ENCODE assay signal across 12 cellular contexts in the genomic region with DNA sequence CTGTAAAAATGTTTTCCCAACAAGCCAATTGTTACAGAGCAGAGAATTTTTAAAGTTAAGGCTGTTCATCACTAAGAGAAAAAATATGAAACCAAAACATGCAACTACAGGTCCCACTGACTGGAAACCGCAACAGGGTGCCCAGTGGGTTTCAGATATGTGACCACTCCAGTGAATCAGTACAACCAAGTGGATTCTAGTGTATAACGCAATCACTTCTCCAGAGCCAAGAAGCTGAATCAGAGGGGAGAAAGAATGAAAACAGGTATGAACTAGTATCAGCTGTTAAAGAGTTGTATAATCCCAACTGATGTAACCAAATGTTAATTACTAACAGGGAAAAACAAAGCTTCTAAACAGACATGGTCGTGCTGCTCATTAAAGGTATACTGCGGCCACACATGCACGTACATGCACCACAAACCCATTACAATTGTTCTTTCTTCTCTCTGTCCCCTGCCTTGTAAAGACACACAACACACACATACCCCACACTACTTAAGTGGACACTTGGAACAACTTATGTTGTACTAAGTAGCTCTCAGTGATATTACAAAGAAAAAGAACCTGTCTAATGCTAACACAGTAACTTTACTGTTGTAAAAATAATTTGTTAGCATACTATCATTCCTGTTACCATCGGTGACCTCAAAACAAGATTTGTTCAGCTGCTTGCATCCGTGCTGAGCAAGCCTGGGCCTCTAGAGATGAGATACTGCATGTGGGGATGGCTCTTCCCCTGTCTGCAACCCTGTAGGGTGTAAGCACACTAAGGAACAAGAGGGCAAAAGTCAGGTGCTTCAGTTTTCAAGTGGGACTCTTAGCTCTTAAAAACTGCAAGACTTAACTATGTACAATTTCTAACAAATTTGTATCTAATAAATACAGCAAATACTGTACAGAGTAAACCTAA.
DNase-seq lines count a peak whose midpoint lies in the region; ATAC-seq and TF ChIP-seq lines count a peak whose summit lies in the region.
"Had no signal": no experiment of that assay in that cellular context is flagged by ENCODE, and none has a peak within 500 bp of the region (broad histone marks: within the 10 kb centered on the region; RNA-seq: fewer than 3 reads in every experiment).

No MANE protein-coding gene starts in this region.

- no peak overlapping the region; the same call in 1 of the 2 replicates for H4K5ac ChIP-seq in IMR-90 (ENCODE audit: low read depth, low read length)

- H2AK5ac ChIP-seq in IMR-90 (ENCODE audit: low read depth, low read length), result peak overlapping the region; percentile 57; the same call in 1 of the 2 replicates

- H3K23ac ChIP-seq in IMR-90 (ENCODE audit: low read depth, low read length), result peak overlapping the region; percentile 30; the same call in 1 of the 2 replicates

- BruUV-seq in Caco-2 (replicated peaks; lab: Mats Ljungman, UMichigan), result no TSS peak
- BruUV-seq in IMR-90 (replicated peaks; lab: Mats Ljungman, UMichigan), result no TSS peak

- H3K14ac ChIP-seq in IMR-90 (replicated peaks; ENCODE audit: low read depth, low read length), result peak overlapping the region; percentile 67; the same call in 1 of the 2 replicates

- TF ChIP-seq CTCF in Caco-2 (IDR thresholded peaks at IDR 0.05; ENCODE audit: insufficient read depth in 1 of 2, low read depth in 1 of 2, low read length in 1 of 2, severe bottlenecking in 1 of 2, unreplicated experiment in 1 of 2) (no peak), IMR-90 (conservative IDR thresholded peaks at IDR 0.05; ENCODE audit: low read depth, low read length) (no peak), epithelial cell of esophagus (IDR thresholded peaks at IDR 0.05; ENCODE audit: insufficient read depth, low read depth, low read length, missing control alignments) (no peak), neural progenitor cell (IDR thresholded peaks at IDR 0.05) (no peak)

- H2AFZ ChIP-seq in IMR-90 (replicated peaks; ENCODE audit: low read length, poor library complexity), result no peak overlapping the region
- no peak overlapping the region for H2AFZ ChIP-seq in neural progenitor cell (replicated peaks)

- H3K4ac ChIP-seq in IMR-90 (ENCODE audit: low read depth, low read length), result peak overlapping the region; percentile 49; the same call in 1 of the 2 replicates

- H3K9me3 ChIP-seq in Caco-2 (no peaks in the 10 kb centered on the region), IMR-90 (ENCODE audit: control insufficient read depth, insufficient read depth, low read length) (no peaks in the 10 kb centered on the region), neural progenitor cell (ENCODE audit: low read depth) (no peaks in the 10 kb centered on the region)
- H3K9me3 ChIP-seq: Peyer's patch had no signal

- H3K36me3 Mint-ChIP-seq in Caco-2 (ENCODE audit: insufficient read depth, unreplicated experiment), result peaks cover 38% of the 10 kb centered on the region
- no peaks in the 10 kb centered on the region for H3K36me3 Mint-ChIP-seq in neural progenitor cell
- H3K36me3 Mint-ChIP-seq in activated T-cell treated with anti-CD3 and anti-CD28 coated beads, Interleukin-2, amount 50 U/mL, for 4 hours (ENCODE audit: insufficient read depth), result no peaks in the 10 kb centered on the region

- peak overlapping the region; percentile 79; the same call in 1 of the 2 replicates for H3K18ac ChIP-seq in IMR-90 (ENCODE audit: low read depth, low read length)

- H4K8ac ChIP-seq in IMR-90 (ENCODE audit: low read depth in 2 of 2, low read length in 2 of 2), result no peak overlapping the region; a peak in 1 of 4 replicates

- H3K4me3 ChIP-seq in Caco-2 (ENCODE audit: low read depth, low read length), result no peak overlapping the region
- H3K4me3 ChIP-seq in IMR-90 (ENCODE audit: insufficient read depth, low read depth, low read length), result no peak overlapping the region
- H3K4me3 ChIP-seq in epithelial cell of esophagus (ENCODE audit: low read length), result peak overlapping the region; percentile 7
- no peak overlapping the region for H3K4me3 ChIP-seq in neural progenitor cell
- H3K4me3 ChIP-seq: Peyer's patch had no signal

- H3K27me3 ChIP-seq in Caco-2 (replicated peaks; ENCODE audit: control insufficient read depth, insufficient read depth, low read length) (no peaks in the 10 kb centered on the region), IMR-90 (ENCODE audit: control insufficient read depth, insufficient read depth, low read length) (no peaks in the 10 kb centered on the region), neural progenitor cell (no peaks in the 10 kb centered on the region)
- H3K27me3 ChIP-seq: Peyer's patch had no signal

- TF ChIP-seq POLR2A in IMR-90 (IDR thresholded peaks at IDR 0.05; ENCODE audit: low read depth, low read length), result no peak

- H3K9me3 Mint-ChIP-seq in Caco-2 (ENCODE audit: unreplicated experiment) (no peaks in the 10 kb centered on the region), neural progenitor cell (no peaks in the 10 kb centered on the region)
- no peaks in the 10 kb centered on the region for H3K9me3 Mint-ChIP-seq in activated T-cell treated with anti-CD3 and anti-CD28 coated beads, Interleukin-2, amount 50 U/mL, for 4 hours
- H3K9me3 Mint-ChIP-seq: activated CD8-positive, alpha-beta T cell treated with anti-CD3 and anti-CD28 coated beads for 36 hours had no signal

- H3K36me3 ChIP-seq in Caco-2 (ENCODE audit: control insufficient read depth, insufficient read depth, low read length), result no peaks in the 10 kb centered on the region; the same call in 1 of the 2 replicates
- no peaks in the 10 kb centered on the region for H3K36me3 ChIP-seq in IMR-90 (ENCODE audit: control insufficient read depth, insufficient read depth, low read length)
- H3K36me3 ChIP-seq in neural progenitor cell, result no peaks in the 10 kb centered on the region
- H3K36me3 ChIP-seq: Peyer's patch had no signal

- dilution Hi-C loops in IMR-90 (cut with HindIII; ENCODE audit: low sequenced_read_pairs, unreplicated experiment), result no loop called here

- TF ChIP-seq RAD21 in IMR-90 (IDR thresholded peaks at IDR 0.05; ENCODE audit: low read length), result no peak; the same call in 1 of the 2 replicates

- H3K27me3 Mint-ChIP-seq in Caco-2 (ENCODE audit: insufficient read depth, unreplicated experiment) (no peaks in the 10 kb centered on the region), neural progenitor cell (ENCODE audit: insufficient read depth, low read depth) (no peaks in the 10 kb centered on the region)
- peaks cover 17% of the 10 kb centered on the region for H3K27me3 Mint-ChIP-seq in activated T-cell treated with anti-CD3 and anti-CD28 coated beads, Interleukin-2, amount 50 U/mL, for 4 hours (ENCODE audit: low read depth)

- H4K91ac ChIP-seq in IMR-90 (ENCODE audit: insufficient read depth, low read depth, low read length), result 0 out of 2 replicates have a peak overlapping the region, but pooled peaks have one; percentile 66

- no peak overlapping the region for H3K56ac ChIP-seq in IMR-90 (ENCODE audit: extremely low read depth, insufficient read depth, low read length)

- H3K4me3 Mint-ChIP-seq in Caco-2 (ENCODE audit: unreplicated experiment) (no peak overlapping the region), neural progenitor cell (no peak overlapping the region)
- no peak overlapping the region for H3K4me3 Mint-ChIP-seq in activated T-cell treated with anti-CD3 and anti-CD28 coated beads, Interleukin-2, amount 50 U/mL, for 4 hours
- H3K4me3 Mint-ChIP-seq: activated CD8-positive, alpha-beta T cell treated with anti-CD3 and anti-CD28 coated beads for 36 hours had no signal

- peak overlapping the region; percentile 71 for H3K27ac Mint-ChIP-seq in Caco-2 (ENCODE audit: unreplicated experiment)
- peak overlapping the region; percentile 16 for H3K27ac Mint-ChIP-seq in neural progenitor cell
- H3K27ac Mint-ChIP-seq: activated CD8-positive, alpha-beta T cell treated with anti-CD3 and anti-CD28 coated beads for 36 hours had no signal

- H3K27ac ChIP-seq in IMR-90 (ENCODE audit: insufficient read depth, low read length), result peak overlapping the region; percentile 48; the same call in 1 of the 2 replicates
- H3K27ac ChIP-seq in neural progenitor cell, result no peak overlapping the region
- H3K27ac ChIP-seq: Peyer's patch had no signal

- peak overlapping the region; percentile 69 for H2BK5ac ChIP-seq in IMR-90 (ENCODE audit: low read depth, low read length, poor library complexity, severe bottlenecking)

- H4K20me1 ChIP-seq in IMR-90 (ENCODE audit: insufficient read depth, low read length) (peaks cover 46% of the 10 kb centered on the region), neural progenitor cell (ENCODE audit: low read depth) (peaks cover 17% of the 10 kb centered on the region)

- H3K9me1 ChIP-seq in IMR-90 (ENCODE audit: insufficient read depth, low read length), result peaks cover 20% of the 10 kb centered on the region

- peaks cover 80% of the 10 kb centered on the region for H3K79me2 ChIP-seq in neural progenitor cell (ENCODE audit: low read depth)

- no peak overlapping the region for H2BK120ac ChIP-seq in IMR-90 (ENCODE audit: low read depth, low read length)

- in situ Hi-C loops in IMR-90 (cut with MboI; ENCODE audit: low sequenced_read_pairs), result no loop called here

- ATAC-seq in IMR-90 (ENCODE audit: low read depth), result peak; percentile 79
- no peak for ATAC-seq in activated T-cell treated with anti-CD3 and anti-CD28 coated beads, Interleukin-2, amount 50 U/mL, for 4 hours
- ATAC-seq in GM19455 (IDR thresholded peaks at IDR 0.05; ENCODE audit: unreplicated experiment), result no peak
- ATAC-seq: activated CD8-positive, alpha-beta T cell treated with anti-CD3 and anti-CD28 coated beads for 36 hours had no signal

- CTCF ChIA-PET in Caco-2 (lab: Charles Lee) (interaction anchor here (1.2 kb wide), 1 partner anchor 88 kb away, joined by 3 read pairs; no protein-coding TSS in a partner anchor), IMR-90 (lab: Yijun Ruan, JAX) (interaction anchor here (1.0 to 1.5 kb wide), 3 partner anchors 11 to 144 kb away, joined by 3 read pairs; no protein-coding TSS in a partner anchor)

- peaks cover 56% of the 10 kb centered on the region for H3K4me1 Mint-ChIP-seq in Caco-2 (ENCODE audit: low read depth, unreplicated experiment)
- peaks cover 7% of the 10 kb centered on the region for H3K4me1 Mint-ChIP-seq in neural progenitor cell
- no peaks in the 10 kb centered on the region for H3K4me1 Mint-ChIP-seq in activated T-cell treated with anti-CD3 and anti-CD28 coated beads, Interleukin-2, amount 50 U/mL, for 4 hours (ENCODE audit: low read depth)

- H3K79me1 ChIP-seq in IMR-90 (ENCODE audit: low read depth in 1 of 2, low read length in 2 of 2), result peaks cover 26 to 69% of the 10 kb centered on the region in 2 experiments

- no peak overlapping the region for H3K9ac ChIP-seq in IMR-90 (ENCODE audit: low read depth, low read length)
- H3K9ac ChIP-seq in neural progenitor cell, result no peak overlapping the region

- intact Hi-C loops in Caco-2 (cut with micrococcal nuclease; ENCODE audit: unreplicated experiment) (no loop called here), IMR-90 (cut with micrococcal nuclease) (loop anchor here (2.0 kb wide), 1 partner anchor 74 kb away; a partner anchor contains a TSS)

- no peaks in the 10 kb centered on the region for H3F3A ChIP-seq in neural progenitor cell (ENCODE audit: low read depth)

- DNase-seq in Caco-2, result peak in 1 of 2 experiments; percentile 23
- peak; percentile 95 for DNase-seq in IMR-90
- peak; percentile 99 for DNase-seq in epithelial cell of esophagus (ENCODE audit: low read depth)
- DNase-seq in neural progenitor cell (ENCODE audit: low spot score), result no peak
- no peak for DNase-seq in activated CD8-positive, alpha-beta memory T cell treated with anti-CD3 and anti-CD28 coated beads for 24 hours
- DNase-seq in NOMO-1 treated with dmso at 0.1 percent for 144 hours (lab: John Stamatoyannopoulos, UW; ENCODE audit: unreplicated experiment), result no peak
- DNase-seq in activated T-cell treated with anti-CD3 and anti-CD28 coated beads, Interleukin-2, amount 50 U/mL, for 4 hours, result no peak
- DNase-seq: activated CD8-positive, alpha-beta T cell treated with anti-CD3 and anti-CD28 coated beads for 36 hours; central memory CD4-positive, alpha-beta T cell; Peyer's patch; stimulated activated CD4-positive, alpha-beta T cell treated with anti-CD3 and anti-CD28 coated beads, Interleukin-12 subunit alpha, Interleukin-12 subunit beta, amount 100 ng/mL, for 4 hours had no signal

- POLR2A ChIA-PET in Caco-2 (lab: Charles Lee), result interaction anchor here (0.6 to 1.2 kb wide), 2 partner anchors 29 to 75 kb away, joined by 3 to 4 read pairs; a partner anchor contains a TSS
- POLR2A ChIA-PET in IMR-90 (lab: Charles Lee; ENCODE audit: unreplicated experiment), result interaction anchor here (1.0 kb wide), 1 partner anchor 105 kb away, joined by 4 read pairs; no protein-coding TSS in a partner anchor

- 67% methylated on average over 1 of the region's 7 CpGs; no CpG with 5 or more reads in 1 of the 2 experiments for WGBS in IMR-90 (ENCODE audit: extremely low coverage in 2 of 2, insufficient read length in 1 of 2), 2 experiments

- H3K4me1 ChIP-seq in Caco-2, result peaks cover 71% of the 10 kb centered on the region
- peaks cover 19% of the 10 kb centered on the region for H3K4me1 ChIP-seq in IMR-90 (ENCODE audit: control insufficient read depth, insufficient read depth, low read length)
- H3K4me1 ChIP-seq in neural progenitor cell, result peaks cover 22% of the 10 kb centered on the region
- H3K4me1 ChIP-seq: Peyer's patch had no signal

- no peak overlapping the region for H2AK9ac ChIP-seq in IMR-90 (replicated peaks; ENCODE audit: low read depth, low read length, poor library complexity)

- peak overlapping the region; percentile 36; the same call in 1 of the 2 replicates for H3K4me2 ChIP-seq in IMR-90 (ENCODE audit: low read depth, low read length)
- no peak overlapping the region for H3K4me2 ChIP-seq in neural progenitor cell

- H2BK15ac ChIP-seq in IMR-90 (ENCODE audit: low read depth, low read length), result peak overlapping the region; percentile 64; the same call in 1 of the 3 replicates

- H2BK20ac ChIP-seq in IMR-90 (ENCODE audit: low read depth, low read length), result peak overlapping the region; percentile 53; the same call in 1 of the 2 replicates

Comparison
In these comparisons a context has a peak if more than half of its experiments do, and no peak if none do; other contexts are left out.
1. DNase-seq: peak in IMR-90 (single experiment) and epithelial cell of esophagus (single experiment); none in neural progenitor cell (single experiment), activated CD8-positive, alpha-beta memory T cell treated with anti-CD3 and anti-CD28 coated beads for 24 hours (single experiment), NOMO-1 treated with dmso at 0.1 percent for 144 hours (single experiment) and activated T-cell treated with anti-CD3 and anti-CD28 coated beads, Interleukin-2, amount 50 U/mL, for 4 hours (single experiment).